Comparison of ENCODE assay signal across 16 cellular contexts in genomic region chr2:65326276-65326675, GRCh38.
"Had no signal": no experiment of that assay in that cellular context is flagged by ENCODE, and none has a peak within 500 bp of the region (broad histone marks: within the 10 kb centered on the region; RNA-seq: fewer than 3 reads in every experiment).

No MANE protein-coding gene starts in this region.

- H3K27ac ChIP-seq: gastroesophageal sphincter, heart right ventricle, neutrophil, thoracic aorta had no signal

- H3K36me3 ChIP-seq: neutrophil had no signal

- H3K4me3 ChIP-seq: gastroesophageal sphincter, heart right ventricle, mucosa of descending colon, thoracic aorta had no signal

- H3K9me3 ChIP-seq: gastroesophageal sphincter, heart right ventricle, mucosa of descending colon, neutrophil, thoracic aorta had no signal

- H3K4me1 ChIP-seq: gastroesophageal sphincter, heart right ventricle had no signal

- ATAC-seq: activated naive CD8-positive, alpha-beta T cell treated with anti-CD3 and anti-CD28 coated beads, Interleukin-2, amount 50 U/mL, for 24 hours; activated T-helper 17 cell treated with anti-CD3 and anti-CD28 coated beads, Interleukin-2, amount 50 U/mL, for 72 hours; effector memory CD8-positive, alpha-beta T cell; gastroesophageal sphincter; heart right ventricle; mucosa of descending colon; naive thymus-derived CD8-positive, alpha-beta T cell; stimulated activated effector memory CD8-positive, alpha-beta T cell treated with anti-CD3 and anti-CD28 coated beads, Interleukin-12 subunit alpha, Interleukin-12 subunit beta, amount 100 ng/mL, for 72 hours had no signal

- DNase-seq: activated CD4-positive, alpha-beta T cell treated with anti-CD3 and anti-CD28 coated beads for 1 hour; activated CD4-positive, alpha-beta T cell treated with anti-CD3 and anti-CD28 coated beads, Interleukin-2, amount 50 U/mL, for 4 hours; activated naive CD4-positive, alpha-beta T cell treated with anti-CD3 and anti-CD28 coated beads for 36 hours; activated naive CD8-positive, alpha-beta T cell treated with anti-CD3 and anti-CD28 coated beads, Interleukin-2, amount 50 U/mL, for 24 hours; aorta; cerebellar nuclear complex; effector memory CD8-positive, alpha-beta T cell; heart right ventricle; mucosa of descending colon; naive thymus-derived CD8-positive, alpha-beta T cell; T1000 had no signal

- H3K27me3 ChIP-seq: gastroesophageal sphincter, heart right ventricle, neutrophil had no signal
